Comparison of ENCODE assay signal across 27 cellular contexts in genomic region chr6:22582806-22583205, GRCh38. TPM values are rescaled to one million over a fixed set of nuclear protein-coding genes. Genes with fewer than 3 reads are reported as not detected.
DNase-seq lines count a peak whose midpoint lies in the region; ATAC-seq, FAIRE-seq and TF ChIP-seq lines count a peak whose summit lies in the region.
"Had no signal": no experiment of that assay in that cellular context is flagged by ENCODE, and none has a peak within 500 bp of the region (broad histone marks: within the 10 kb centered on the region; RNA-seq: fewer than 3 reads in every experiment).

No MANE protein-coding gene starts in this region.

- TF ChIP-seq RAD21 in A549 (conservative IDR thresholded peaks at IDR 0.05 in 1 of 2, IDR thresholded peaks at IDR 0.05 in 1 of 2) (no peak), IMR-90 (IDR thresholded peaks at IDR 0.05; ENCODE audit: low read length) (no peak)

- no peak overlapping the region; the same call in 1 of the 2 replicates for H3K23ac ChIP-seq in IMR-90 (ENCODE audit: low read depth, low read length)

- DNase-seq in A549 (ENCODE audit: low read depth in 1 of 2, low spot score in 1 of 2) (no peak), IMR-90 (peak; percentile 19), fibroblast of gingiva (ENCODE audit: low read depth) (peak; percentile 50), left kidney (ENCODE audit: low read depth, low spot score) (peak; percentile 21), superior temporal gyrus (ENCODE audit: extremely low spot score) (no peak)
- no peak for DNase-seq in stimulated activated CD4-positive, alpha-beta T cell treated with anti-CD3 and anti-CD28 coated beads, Interleukin-4, amount 100 ng/mL, for 1 hour
- DNase-seq: Caco-2; CD4-positive, alpha-beta memory T cell; DMS 273 treated with DMSO at 0.1 percent for 48 hours; DMS79 treated with DMSO at 0.1 percent for 48 hours; HCEC 1CT; MM.1S; NCI-H1048; NCI-H1417 treated with DMSO at 0.1 percent for 48 hours; NCI-H187; NCI-H446; NCI-H526; OCI-M1; SJCRH30 had no signal

- no peaks in the 10 kb centered on the region for H4K20me1 ChIP-seq in IMR-90 (ENCODE audit: insufficient read depth, low read length)
- H4K20me1 ChIP-seq: BLaER1 treated with 17β-estradiol and CSF1 and Interleukin-3, amounts not matched to agents 10 nM and 100 nM had no signal

- no peak overlapping the region for H4K5ac ChIP-seq in IMR-90 (ENCODE audit: low read depth, low read length)

- H2AK5ac ChIP-seq in IMR-90 (ENCODE audit: low read depth, low read length), result no peak overlapping the region

- H2AK9ac ChIP-seq in IMR-90 (replicated peaks; ENCODE audit: low read depth, low read length, poor library complexity), result no peak overlapping the region

- TF ChIP-seq CTCF in A549 (IDR thresholded peaks at IDR 0.05) (no peak), IMR-90 (conservative IDR thresholded peaks at IDR 0.05; ENCODE audit: low read depth, low read length) (no peak)

- BruUV-seq in IMR-90 (replicated peaks; lab: Mats Ljungman, UMichigan), result no TSS peak

- 0 out of 2 replicates have a peak overlapping the region, but pooled peaks have one; percentile 33 for H3K14ac ChIP-seq in IMR-90 (replicated peaks; ENCODE audit: low read depth, low read length)

- CTCF ChIA-PET in A549 (lab: Yijun Ruan, JAX) (no interaction called here), IMR-90 (lab: Yijun Ruan, JAX) (interaction anchor here (0.6 kb wide), 1 partner anchor 318 kb away, joined by 4 read pairs; no protein-coding TSS in a partner anchor)

- in situ Hi-C loops in IMR-90 (cut with MboI; ENCODE audit: low sequenced_read_pairs), result no loop called here

- no peaks in the 10 kb centered on the region for H3K9me1 ChIP-seq in IMR-90 (ENCODE audit: insufficient read depth, low read length)

- TF ChIP-seq EP300 in A549 (IDR thresholded peaks at IDR 0.05), result no peak

- no peak for TF ChIP-seq POLR2A in A549 (IDR thresholded peaks at IDR 0.05; ENCODE audit: low read length)
- no peak for TF ChIP-seq POLR2A in IMR-90 (IDR thresholded peaks at IDR 0.05; ENCODE audit: low read depth, low read length)

- H4K8ac ChIP-seq in IMR-90 (ENCODE audit: low read depth in 2 of 2, low read length in 2 of 2), result no peak overlapping the region; a peak in 1 of 4 replicates

- H2BK120ac ChIP-seq in IMR-90 (ENCODE audit: low read depth, low read length), result no peak overlapping the region; the same call in 1 of the 2 replicates

- H3K27me3 ChIP-seq in IMR-90 (ENCODE audit: control insufficient read depth, insufficient read depth, low read length), result no peaks in the 10 kb centered on the region
- H3K27me3 ChIP-seq: BLaER1 treated with 17β-estradiol and CSF1 and Interleukin-3, amounts not matched to agents 10 nM and 100 nM; SJCRH30 had no signal

- FAIRE-seq in A549 (lab: Jason Lieb, UNC), result no peak
- FAIRE-seq: RCC 7860 had no signal

- no peaks in the 10 kb centered on the region for H3K79me1 ChIP-seq in IMR-90 (ENCODE audit: low read depth in 1 of 2, low read length in 2 of 2)

- no peak overlapping the region for H3K18ac ChIP-seq in IMR-90 (ENCODE audit: low read depth, low read length)

- H2AFZ ChIP-seq in IMR-90 (replicated peaks; ENCODE audit: low read length, poor library complexity), result no peak overlapping the region
- H2AFZ ChIP-seq: GM23338 had no signal

- H3K4ac ChIP-seq in IMR-90 (ENCODE audit: low read depth, low read length), result no peak overlapping the region

- H2BK15ac ChIP-seq in IMR-90 (ENCODE audit: low read depth, low read length), result no peak overlapping the region

- no peaks in the 10 kb centered on the region for H3K36me3 ChIP-seq in IMR-90 (ENCODE audit: control insufficient read depth, insufficient read depth, low read length)
- H3K36me3 ChIP-seq: BLaER1 treated with 17β-estradiol and CSF1 and Interleukin-3, amounts not matched to agents 10 nM and 100 nM; SJCRH30 had no signal

- POLR2A ChIA-PET in A549 (lab: Yijun Ruan, JAX) (no interaction called here), IMR-90 (lab: Charles Lee; ENCODE audit: unreplicated experiment) (no interaction called here)

- ATAC-seq in A549 (no peak), IMR-90 (ENCODE audit: low read depth) (no peak; the same call in 1 of the 2 replicates), HG03460 (IDR thresholded peaks at IDR 0.05; ENCODE audit: unreplicated experiment) (no peak), HG03139 (IDR thresholded peaks at IDR 0.05; ENCODE audit: unreplicated experiment) (no peak)
- ATAC-seq: GM23338 had no signal

- no peak overlapping the region for H2BK20ac ChIP-seq in IMR-90 (ENCODE audit: low read depth, low read length)

- H3K4me2 ChIP-seq in A549 (no peak overlapping the region), IMR-90 (ENCODE audit: low read depth, low read length) (no peak overlapping the region)
- H3K4me2 ChIP-seq: BLaER1 treated with 17β-estradiol and CSF1 and Interleukin-3, amounts not matched to agents 10 nM and 100 nM had no signal

- no peak overlapping the region for H3K9ac ChIP-seq in IMR-90 (ENCODE audit: low read depth, low read length)
- H3K9ac ChIP-seq: BLaER1 treated with 17β-estradiol and CSF1 and Interleukin-3, amounts not matched to agents 10 nM and 100 nM had no signal

- H3K56ac ChIP-seq in IMR-90 (ENCODE audit: extremely low read depth, insufficient read depth, low read length), result no peak overlapping the region

- H3K4me1 ChIP-seq in A549 (no peaks in the 10 kb centered on the region), IMR-90 (ENCODE audit: control insufficient read depth, insufficient read depth, low read length) (peaks cover 2% of the 10 kb centered on the region; the same call in 1 of the 2 replicates)
- H3K4me1 ChIP-seq: BLaER1 treated with 17β-estradiol and CSF1 and Interleukin-3, amounts not matched to agents 10 nM and 100 nM; Caco-2; SJCRH30 had no signal

- intact Hi-C loops in IMR-90 (cut with micrococcal nuclease), result no loop called here

- no peaks in the 10 kb centered on the region for H3K9me3 ChIP-seq in A549
- H3K9me3 ChIP-seq in IMR-90 (ENCODE audit: control insufficient read depth, insufficient read depth, low read length), result no peaks in the 10 kb centered on the region
- H3K9me3 ChIP-seq: BLaER1 treated with 17β-estradiol and CSF1 and Interleukin-3, amounts not matched to agents 10 nM and 100 nM; Caco-2; SJCRH30 had no signal

- no peak overlapping the region for H4K91ac ChIP-seq in IMR-90 (ENCODE audit: insufficient read depth, low read depth, low read length)

- dilution Hi-C loops in IMR-90 (cut with HindIII; ENCODE audit: low sequenced_read_pairs, unreplicated experiment), result no loop called here

- 73% methylated on average over 3 of the region's 3 CpGs for WGBS in A549 (ENCODE audit: missing lambda C conversion rate)
- no CpG with 5 or more reads among the region's 3 CpGs for WGBS in IMR-90 (ENCODE audit: extremely low coverage in 2 of 2, insufficient read length in 1 of 2), 2 experiments

- H3K4me3 ChIP-seq in A549, result no peak overlapping the region
- no peak overlapping the region for H3K4me3 ChIP-seq in IMR-90 (ENCODE audit: insufficient read depth, low read depth, low read length)
- H3K4me3 ChIP-seq: BLaER1 treated with 17β-estradiol and CSF1 and Interleukin-3, amounts not matched to agents 10 nM and 100 nM; GM12878; GM23338; SJCRH30 had no signal

- H3K27ac ChIP-seq in A549 (no peak overlapping the region), IMR-90 (ENCODE audit: insufficient read depth, low read length) (no peak overlapping the region)
- H3K27ac ChIP-seq: 22Rv1; BLaER1 treated with 17β-estradiol and CSF1 and Interleukin-3, amounts not matched to agents 10 nM and 100 nM; SJCRH30 had no signal

- no peak overlapping the region for H2BK5ac ChIP-seq in IMR-90 (ENCODE audit: low read depth, low read length, poor library complexity, severe bottlenecking)

TF ChIP-seq in A549, 52 proteins besides CTCF, POLR2A, EP300 and RAD21:
- TF ChIP-seq MYC (IDR thresholded peaks at IDR 0.05; ENCODE audit: borderline replicate concordance, low read length) (no peak), KDM5A (IDR thresholded peaks at IDR 0.05) (no peak), RCOR1 (IDR thresholded peaks at IDR 0.05; ENCODE audit: low read depth, low read length) (no peak), MAFK (IDR thresholded peaks at IDR 0.05; ENCODE audit: partially characterized antibody) (peak; percentile 27)

TF ChIP-seq in IMR-90, 13 proteins besides CTCF, POLR2A, EP300 and RAD21:
- TF ChIP-seq CEBPB (IDR thresholded peaks at IDR 0.05; ENCODE audit: low read depth, low read length) (peak; percentile 36; the same call in 1 of the 2 replicates), RCOR1 (IDR thresholded peaks at IDR 0.05; ENCODE audit: insufficient replicate concordance, low read length) (no peak), MAFK (IDR thresholded peaks at IDR 0.05; ENCODE audit: low read depth, low read length) (0 out of 2 replicates have a peak, but pooled peaks have one; percentile 29)

RNA-seq across cellular contexts. Expression of gene HDGFL1, which starts 13.4 kb away (rescaled TPM):
- polyA plus RNA-seq in A549 (2011; rRNA removed) (0.04 TPM in 1 of 2 replicates, not detected in the other), A549 (2017; fragmentation: RNase III; extraction: RNeasy Plus Mini Kit Qiagen cat#74134 plus additional on column Dnase treatment) (not detected in 3 replicates), IMR-90 (2012; rRNA removed) (not detected in 2 replicates)
- not detected in 2 replicates for polyA plus RNA-seq in A549 (2012; cell fraction: cytosol; rRNA removed)
- not detected in 2 replicates for polyA plus RNA-seq in A549 (2012; cell fraction: nucleus; rRNA removed)
- not detected in 2 replicates for polyA minus RNA-seq in A549 (2011; rRNA and poly(A)+ RNA removed)
- not detected in 2 replicates for total RNA-seq in IMR-90 (2012; rRNA removed)
- polyA plus RNA-seq in IMR-90 (2012; cell fraction: cytosol; rRNA removed), result not detected in 2 replicates
- not detected in 2 replicates for polyA plus RNA-seq in IMR-90 (2012; cell fraction: nucleus; rRNA removed; ENCODE audit: low replicate concordance)
- total RNA-seq: Caco-2; CD4-positive, alpha-beta memory T cell; GM23338; LHCN-M2; SJCRH30 had no signal
- polyA plus RNA-seq: CD4-positive, alpha-beta memory T cell; GM23338 had no signal

Comparison
In these comparisons a context has a peak if more than half of its experiments do, and no peak if none do; other contexts are left out.
1. DNase-seq: peak in IMR-90 (single experiment), fibroblast of gingiva (single experiment) and left kidney (single experiment); none in A549 (0 of 2), superior temporal gyrus (single experiment) and stimulated activated CD4-positive, alpha-beta T cell treated with anti-CD3 and anti-CD28 coated beads, Interleukin-4, amount 100 ng/mL, for 1 hour (single experiment).